In genomic region chr18:76989647-76990190, GRCh38 we compare ENCODE assay signal across 28 cellular contexts.
"Had no signal": no experiment of that assay in that cellular context is flagged by ENCODE, and none has a peak within 500 bp of the region (broad histone marks: within the 10 kb centered on the region; RNA-seq: fewer than 3 reads in every experiment).

No MANE protein-coding gene starts in this region.

- ATAC-seq: activated CD8-positive, alpha-beta T cell treated with anti-CD3 and anti-CD28 coated beads, Interleukin-2, amount 10 ng/mL, durations not matched to agents 7 days and 5 days; activated naive CD8-positive, alpha-beta T cell treated with anti-CD3 and anti-CD28 coated beads, Interleukin-2, amount 50 U/mL, for 24 hours; body of pancreas; foreskin keratinocyte had no signal

- H3K27ac Mint-ChIP-seq: activated CD4-positive, alpha-beta T cell treated with anti-CD3 and anti-CD28 coated beads, Interleukin-2, amount 10 ng/mL, durations not matched to agents 7 days and 5 days; activated CD8-positive, alpha-beta T cell treated with anti-CD3 and anti-CD28 coated beads, Interleukin-2, amount 10 ng/mL, durations not matched to agents 7 days and 5 days; activated naive CD8-positive, alpha-beta T cell treated with anti-CD3 and anti-CD28 coated beads, Interleukin-2, amount 50 U/mL, for 24 hours; immature natural killer cell had no signal

- H3K4me3 Mint-ChIP-seq: activated CD4-positive, alpha-beta T cell treated with anti-CD3 and anti-CD28 coated beads, Interleukin-2, amount 10 ng/mL, durations not matched to agents 7 days and 5 days; activated CD8-positive, alpha-beta T cell treated with anti-CD3 and anti-CD28 coated beads, Interleukin-2, amount 10 ng/mL, durations not matched to agents 7 days and 5 days; activated naive CD8-positive, alpha-beta T cell treated with anti-CD3 and anti-CD28 coated beads, Interleukin-2, amount 50 U/mL, for 24 hours; immature natural killer cell; nephron had no signal

- H3K9me3 ChIP-seq: body of pancreas, left ventricle myocardium inferior, thoracic aorta, upper lobe of left lung had no signal

- H3K4me3 ChIP-seq: body of pancreas, cardiac muscle cell, hepatocyte, left ventricle myocardium inferior, sigmoid colon, smooth muscle cell, thoracic aorta, upper lobe of left lung had no signal

- H3K9me3 Mint-ChIP-seq: activated CD4-positive, alpha-beta T cell treated with anti-CD3 and anti-CD28 coated beads, Interleukin-2, amount 10 ng/mL, durations not matched to agents 7 days and 5 days; activated naive CD8-positive, alpha-beta T cell treated with anti-CD3 and anti-CD28 coated beads, Interleukin-2, amount 50 U/mL, for 24 hours; immature natural killer cell; nephron had no signal

- H3K4me1 ChIP-seq: body of pancreas, foreskin keratinocyte, left ventricle myocardium inferior, sigmoid colon, upper lobe of left lung had no signal

- H3K79me2 ChIP-seq: hepatocyte had no signal

- H3K36me3 ChIP-seq: cardiac muscle cell, left ventricle myocardium inferior, sigmoid colon, thoracic aorta, upper lobe of left lung, WERI-Rb-1 had no signal

- DNase-seq: activated CD4-positive, alpha-beta T cell treated with anti-CD3 and anti-CD28 coated beads, Interleukin-2, amount 10 ng/mL, durations not matched to agents 7 days and 5 days; activated CD4-positive, CD25-positive, alpha-beta regulatory T cell treated with anti-CD3 and anti-CD28 coated beads, Interleukin-2, amount 50 U/mL, for 72 hours; activated CD8-positive, alpha-beta T cell treated with anti-CD3 and anti-CD28 coated beads, Interleukin-2, amount 10 ng/mL, durations not matched to agents 7 days and 5 days; activated effector memory CD4-positive, alpha-beta T cell treated with anti-CD3 and anti-CD28 coated beads, Interleukin-2, amount 50 U/mL, for 16 hours; activated naive CD4-positive, alpha-beta T cell treated with anti-CD3 and anti-CD28 coated beads, Interleukin-2, amount 50 U/mL, for 16 hours; activated naive CD8-positive, alpha-beta T cell treated with anti-CD3 and anti-CD28 coated beads, Interleukin-2, amount 50 U/mL, for 24 hours; anterior cingulate cortex; effector CD8-positive, alpha-beta T cell; foreskin keratinocyte; immature natural killer cell; kidney glomerular epithelial cell; left ventricle myocardium inferior; mammary epithelial cell; midbrain; nucleus accumbens; sigmoid colon; stimulated activated CD4-positive, alpha-beta T cell treated with anti-CD3 and anti-CD28 coated beads, Interleukin-2, amount 100 ng/mL, for 48 hours; stimulated activated CD8-positive, alpha-beta memory T cell treated with anti-CD3 and anti-CD28 coated beads, Interleukin-4, amount 100 ng/mL, for 48 hours; stimulated activated naive CD4-positive, alpha-beta T cell; T-helper 1 cell; upper lobe of left lung had no signal

- H3K4me1 Mint-ChIP-seq: activated CD4-positive, alpha-beta T cell treated with anti-CD3 and anti-CD28 coated beads, Interleukin-2, amount 10 ng/mL, durations not matched to agents 7 days and 5 days; activated naive CD8-positive, alpha-beta T cell treated with anti-CD3 and anti-CD28 coated beads, Interleukin-2, amount 50 U/mL, for 24 hours had no signal

- H3K27me3 ChIP-seq: body of pancreas, cardiac muscle cell, hepatocyte, sigmoid colon, upper lobe of left lung had no signal

- H3K4me2 ChIP-seq: hepatocyte, smooth muscle cell had no signal

- H3K27me3 Mint-ChIP-seq: activated CD4-positive, alpha-beta T cell treated with anti-CD3 and anti-CD28 coated beads, Interleukin-2, amount 10 ng/mL, durations not matched to agents 7 days and 5 days; activated naive CD8-positive, alpha-beta T cell treated with anti-CD3 and anti-CD28 coated beads, Interleukin-2, amount 50 U/mL, for 24 hours had no signal

- H2AFZ ChIP-seq: hepatocyte had no signal

- H3K27ac ChIP-seq: body of pancreas, cardiac muscle cell, foreskin keratinocyte, hepatocyte, left ventricle myocardium inferior, sigmoid colon, thoracic aorta, upper lobe of left lung, WERI-Rb-1 had no signal
